27 cellular contexts compared by ENCODE assay signal in the genomic region with DNA sequence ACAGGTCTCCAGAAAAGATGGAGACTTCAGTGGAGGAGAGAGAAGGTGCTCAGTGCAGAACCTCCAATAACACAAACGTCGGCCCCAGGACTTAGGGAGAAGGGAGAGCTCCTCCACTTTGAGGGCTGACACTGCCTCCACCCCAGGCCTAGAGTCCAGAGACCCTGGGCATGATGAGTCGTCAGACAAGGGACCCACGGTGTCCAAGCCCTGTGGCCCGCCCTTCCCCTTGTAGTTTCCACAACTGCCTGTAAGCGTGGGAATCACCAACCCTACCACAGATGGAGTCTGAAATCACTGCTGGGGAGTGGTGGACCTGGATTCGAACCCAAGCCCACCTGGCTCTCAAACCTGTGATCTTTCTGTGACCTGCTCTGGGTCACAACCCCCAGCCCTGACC.
"Had no signal": no experiment of that assay in that cellular context is flagged by ENCODE, and none has a peak within 500 bp of the region (broad histone marks: within the 10 kb centered on the region; RNA-seq: fewer than 3 reads in every experiment).

No MANE protein-coding gene starts in this region.

- DNase-seq: activated CD4-positive, alpha-beta T cell treated with anti-CD3 and anti-CD28 coated beads, Interleukin-2, amount 10 ng/mL, durations not matched to agents 24 days and 14 days; activated CD4-positive, alpha-beta T cell treated with anti-CD3 and anti-CD28 coated beads, Interleukin-2, amount 50 U/mL, for 48 hours; activated CD8-positive, alpha-beta T cell treated with anti-CD3 and anti-CD28 coated beads, Interleukin-2, amount 10 ng/mL, durations not matched to agents 7 days and 5 days; activated gamma-delta T cell treated with Interleukin-2 at 50 U/mL for 16 hours; activated naive CD4-positive, alpha-beta T cell treated with anti-CD3 and anti-CD28 coated beads for 36 hours; activated T-cell treated with anti-CD3 and anti-CD28 coated beads, Interleukin-2, amount 50 U/mL, for 24 hours; adrenal gland; Kasumi-1; KG1; MG63; NCI-H1048; NCI-H1105 treated with DMSO at 0.1 percent for 48 hours; NCI-H1436; NCI-H1694; NCI-H1930; NCI-H2081 treated with DMSO at 0.1 percent for 48 hours; NCI-H226; NCI-H524 treated with DMSO at 0.1 percent for 48 hours; RPMI8226; SHP77 treated with DMSO at 0.1 percent for 48 hours; SK-N-SH had no signal

- H3K27me3 Mint-ChIP-seq: activated CD4-positive, alpha-beta T cell treated with anti-CD3 and anti-CD28 coated beads, Interleukin-2, amount 10 ng/mL, durations not matched to agents 24 days and 14 days had no signal

- H3K4me1 Mint-ChIP-seq: activated CD4-positive, alpha-beta T cell treated with anti-CD3 and anti-CD28 coated beads, Interleukin-2, amount 10 ng/mL, durations not matched to agents 24 days and 14 days had no signal

- H3K27me3 ChIP-seq: MG63, SJSA1 had no signal

- H3K9me3 ChIP-seq: adrenal gland, MG63, SJSA1, SK-N-SH had no signal

- H3K4me3 ChIP-seq: adrenal gland, MG63, SJSA1 had no signal

- ATAC-seq: activated CD8-positive, alpha-beta T cell treated with anti-CD3 and anti-CD28 coated beads, Interleukin-2, amount 10 ng/mL, durations not matched to agents 7 days and 5 days; activated naive CD4-positive, alpha-beta T cell treated with anti-CD3 and anti-CD28 coated beads, Interleukin-2, amount 50 U/mL, for 72 hours; Panc1 had no signal

- H3K9me3 Mint-ChIP-seq: activated CD4-positive, alpha-beta T cell treated with anti-CD3 and anti-CD28 coated beads, Interleukin-2, amount 10 ng/mL, durations not matched to agents 24 days and 14 days; activated naive CD4-positive, alpha-beta T cell treated with anti-CD3 and anti-CD28 coated beads, Interleukin-2, amount 50 U/mL, for 72 hours; T-helper 1 cell treated with Interleukin-12 subunit alpha and Interleukin-12 subunit beta and Interleukin-4 antibody, amounts not matched to agents 30 μg/mL and 1 μg/mL, for 36 hours had no signal

- H3K36me3 ChIP-seq: adrenal gland, MG63, SJSA1 had no signal

- H3K36me3 Mint-ChIP-seq: activated naive CD4-positive, alpha-beta T cell treated with anti-CD3 and anti-CD28 coated beads, Interleukin-2, amount 50 U/mL, for 72 hours; brain had no signal

- H3K27ac Mint-ChIP-seq: activated CD4-positive, alpha-beta T cell treated with anti-CD3 and anti-CD28 coated beads, Interleukin-2, amount 10 ng/mL, durations not matched to agents 24 days and 14 days; activated CD8-positive, alpha-beta T cell treated with anti-CD3 and anti-CD28 coated beads, Interleukin-2, amount 10 ng/mL, durations not matched to agents 7 days and 5 days; activated naive CD4-positive, alpha-beta T cell treated with anti-CD3 and anti-CD28 coated beads for 36 hours; activated naive CD4-positive, alpha-beta T cell treated with anti-CD3 and anti-CD28 coated beads, Interleukin-2, amount 50 U/mL, for 72 hours; activated T-cell treated with anti-CD3 and anti-CD28 coated beads, Interleukin-2, amount 50 U/mL, for 24 hours; brain; T-helper 1 cell treated with Interleukin-12 subunit alpha and Interleukin-12 subunit beta and Interleukin-4 antibody, amounts not matched to agents 30 μg/mL and 1 μg/mL, for 36 hours; T-helper 2 cell treated with Interferon-gamma antibody and Interleukin-4, amounts not matched to agents 5 μg/mL and 100 μg/mL, for 36 hours had no signal

- H3K4me2 ChIP-seq: SK-N-SH had no signal

- H3K27ac ChIP-seq: adrenal gland, SJSA1 had no signal

- H3K4me3 Mint-ChIP-seq: activated CD4-positive, alpha-beta T cell treated with anti-CD3 and anti-CD28 coated beads, Interleukin-2, amount 10 ng/mL, durations not matched to agents 24 days and 14 days; activated CD8-positive, alpha-beta T cell treated with anti-CD3 and anti-CD28 coated beads, Interleukin-2, amount 10 ng/mL, durations not matched to agents 7 days and 5 days; activated naive CD4-positive, alpha-beta T cell treated with anti-CD3 and anti-CD28 coated beads for 36 hours; activated T-cell treated with anti-CD3 and anti-CD28 coated beads, Interleukin-2, amount 50 U/mL, for 24 hours; brain; T-helper 1 cell treated with Interleukin-12 subunit alpha and Interleukin-12 subunit beta and Interleukin-4 antibody, amounts not matched to agents 30 μg/mL and 1 μg/mL, for 36 hours; T-helper 2 cell treated with Interferon-gamma antibody and Interleukin-4, amounts not matched to agents 5 μg/mL and 100 μg/mL, for 36 hours had no signal

- H3K4me1 ChIP-seq: adrenal gland, SJSA1 had no signal
